In genomic region chrX:14963447-14964236, GRCh38 we compare ENCODE assay signal across 17 cellular contexts.
DNase-seq lines count a peak whose midpoint lies in the region; ATAC-seq and TF ChIP-seq lines count a peak whose summit lies in the region.
"Had no signal": no experiment of that assay in that cellular context is flagged by ENCODE, and none has a peak within 500 bp of the region (broad histone marks: within the 10 kb centered on the region; RNA-seq: fewer than 3 reads in every experiment).

No MANE protein-coding gene starts in this region.

- H3K27ac ChIP-seq in Karpas-422 (ENCODE audit: low read length) (peak overlapping the region; percentile 47), adrenal gland (no peak overlapping the region)
- H3K27ac ChIP-seq: C4-2B had no signal

- peak overlapping the region; percentile 92 for H2AFZ ChIP-seq in Karpas-422 (ENCODE audit: low read length)

- H3K27me3 ChIP-seq in Karpas-422 (ENCODE audit: low read length) (no peaks in the 10 kb centered on the region), adrenal gland (peaks cover 4% of the 10 kb centered on the region)

- H3K9me3 ChIP-seq in Karpas-422 (ENCODE audit: low read length) (no peaks in the 10 kb centered on the region), adrenal gland (replicated peaks in 1 of 3) (no peaks in the 10 kb centered on the region)
- H3K9me3 ChIP-seq: mucosa of descending colon had no signal

- no peaks in the 10 kb centered on the region for H4K20me1 ChIP-seq in Karpas-422 (ENCODE audit: insufficient read depth, low read depth, low read length)

- no peaks in the 10 kb centered on the region for H3K9me3 Mint-ChIP-seq in natural killer cell treated with Interleukin-12 subunit alpha and Interleukin-12 subunit beta and Interleukin-15 and Interleukin-18, amount 100 ng/mL, for 72 hours
- H3K9me3 Mint-ChIP-seq: stimulated activated naive CD8-positive, alpha-beta T cell treated with anti-CD3 and anti-CD28 coated beads, Interleukin-15, Interleukin-2, amounts not matched to agents 100 ng/mL and 50 ng/mL, for 24 hours had no signal

- no peak for TF ChIP-seq POLR2A in adrenal gland (IDR thresholded peaks at IDR 0.05)

- peaks cover 18% of the 10 kb centered on the region for H3K4me1 ChIP-seq in Karpas-422 (ENCODE audit: low read length)
- no peaks in the 10 kb centered on the region for H3K4me1 ChIP-seq in adrenal gland (replicated peaks in 1 of 2)

- no peak overlapping the region for H3K27ac Mint-ChIP-seq in natural killer cell treated with Interleukin-12 subunit alpha and Interleukin-12 subunit beta and Interleukin-15 and Interleukin-18, amount 100 ng/mL, for 72 hours
- H3K27ac Mint-ChIP-seq: stimulated activated naive CD8-positive, alpha-beta T cell treated with anti-CD3 and anti-CD28 coated beads, Interleukin-15, Interleukin-2, amounts not matched to agents 100 ng/mL and 50 ng/mL, for 24 hours had no signal

- peaks cover 0 to 3% of the 10 kb centered on the region in 2 donors for H3K27me3 Mint-ChIP-seq in natural killer cell treated with Interleukin-12 subunit alpha and Interleukin-12 subunit beta and Interleukin-15 and Interleukin-18, amount 100 ng/mL, for 72 hours

- no peaks in the 10 kb centered on the region for H3K9me2 ChIP-seq in Karpas-422 (replicated peaks; ENCODE audit: insufficient read depth, low read length)

- H3K4me1 Mint-ChIP-seq in natural killer cell treated with Interleukin-12 subunit alpha and Interleukin-12 subunit beta and Interleukin-15 and Interleukin-18, amount 100 ng/mL, for 72 hours (ENCODE audit: low read depth in 2 of 2) = no peaks in the 10 kb centered on the region

- intact Hi-C loops in adrenal gland (cut with DNase I) = no loop called here

- no peaks in the 10 kb centered on the region for H3K79me2 ChIP-seq in Karpas-422 (ENCODE audit: low read length)

- no peak overlapping the region for H3K4me3 Mint-ChIP-seq in natural killer cell treated with Interleukin-12 subunit alpha and Interleukin-12 subunit beta and Interleukin-15 and Interleukin-18, amount 100 ng/mL, for 72 hours
- H3K4me3 Mint-ChIP-seq: stimulated activated naive CD8-positive, alpha-beta T cell treated with anti-CD3 and anti-CD28 coated beads, Interleukin-15, Interleukin-2, amounts not matched to agents 100 ng/mL and 50 ng/mL, for 24 hours had no signal

- no peak for TF ChIP-seq CTCF in adrenal gland (IDR thresholded peaks at IDR 0.05)

- ATAC-seq in natural killer cell treated with Interleukin-12 subunit alpha and Interleukin-12 subunit beta and Interleukin-15 and Interleukin-18, amount 100 ng/mL, for 72 hours = no peak
- no peak for ATAC-seq in HG03442 (IDR thresholded peaks at IDR 0.05; ENCODE audit: unreplicated experiment)
- ATAC-seq: mucosa of descending colon had no signal

- no peaks in the 10 kb centered on the region for H3K36me3 Mint-ChIP-seq in natural killer cell treated with Interleukin-12 subunit alpha and Interleukin-12 subunit beta and Interleukin-15 and Interleukin-18, amount 100 ng/mL, for 72 hours

- 43 to 71% (median 49%) methylated on average over 1 of the region's 1 CpG for WGBS in adrenal gland, 4 donors

- H3K4me3 ChIP-seq in Karpas-422 (ENCODE audit: low read length) (no peak overlapping the region), adrenal gland (no peak overlapping the region)
- H3K4me3 ChIP-seq: mucosa of descending colon had no signal

- DNase-seq in COLO829 (ENCODE audit: low spot score) (peak; percentile 67), Karpas-422 (no peak), astrocyte of the hippocampus (ENCODE audit: low read depth, low spot score) (peak; percentile 43), kidney tubule cell (ENCODE audit: low spot score) (peak; percentile 54), medulla oblongata (ENCODE audit: extremely low spot score) (no peak), adrenal gland (no peak)
- DNase-seq in natural killer cell treated with Interleukin-12 subunit alpha and Interleukin-12 subunit beta and Interleukin-15 and Interleukin-18, amount 100 ng/mL, for 72 hours (ENCODE audit: low spot score) = no peak
- DNase-seq: activated CD4-positive, alpha-beta T cell treated with anti-CD3 and anti-CD28 coated beads, Interleukin-2, amount 50 U/mL, for 1 hour; GF-D8; KG1; mucosa of descending colon; NCI-H2081; stimulated activated CD4-positive, alpha-beta T cell treated with anti-CD3 and anti-CD28 coated beads, Interleukin-4, amount 100 ng/mL, for 1 hour; T-helper 1 cell had no signal

- no peak overlapping the region for H3K4me2 ChIP-seq in Karpas-422 (ENCODE audit: low read depth, low read length, poor library complexity, severe bottlenecking)

- H3K36me3 ChIP-seq in Karpas-422 (ENCODE audit: insufficient read depth, low read length) (no peaks in the 10 kb centered on the region), adrenal gland (replicated peaks in 1 of 2) (no peaks in the 10 kb centered on the region)

- H3K9ac ChIP-seq in Karpas-422 (ENCODE audit: low read length) = 0 out of 2 replicates have a peak overlapping the region, but pooled peaks have one; percentile 0

Comparison
In these comparisons a context has a peak if more than half of its experiments do, and no peak if none do; other contexts are left out.
1. DNase-seq: peak in COLO829 (single experiment), astrocyte of the hippocampus (single experiment) and kidney tubule cell (single experiment); none in Karpas-422 (single experiment), medulla oblongata (single experiment), natural killer cell treated with Interleukin-12 subunit alpha and Interleukin-12 subunit beta and Interleukin-15 and Interleukin-18, amount 100 ng/mL, for 72 hours (single experiment) and adrenal gland (0 of 7).